ENCODE assay signal across 8 cellular contexts in the genomic region with DNA sequence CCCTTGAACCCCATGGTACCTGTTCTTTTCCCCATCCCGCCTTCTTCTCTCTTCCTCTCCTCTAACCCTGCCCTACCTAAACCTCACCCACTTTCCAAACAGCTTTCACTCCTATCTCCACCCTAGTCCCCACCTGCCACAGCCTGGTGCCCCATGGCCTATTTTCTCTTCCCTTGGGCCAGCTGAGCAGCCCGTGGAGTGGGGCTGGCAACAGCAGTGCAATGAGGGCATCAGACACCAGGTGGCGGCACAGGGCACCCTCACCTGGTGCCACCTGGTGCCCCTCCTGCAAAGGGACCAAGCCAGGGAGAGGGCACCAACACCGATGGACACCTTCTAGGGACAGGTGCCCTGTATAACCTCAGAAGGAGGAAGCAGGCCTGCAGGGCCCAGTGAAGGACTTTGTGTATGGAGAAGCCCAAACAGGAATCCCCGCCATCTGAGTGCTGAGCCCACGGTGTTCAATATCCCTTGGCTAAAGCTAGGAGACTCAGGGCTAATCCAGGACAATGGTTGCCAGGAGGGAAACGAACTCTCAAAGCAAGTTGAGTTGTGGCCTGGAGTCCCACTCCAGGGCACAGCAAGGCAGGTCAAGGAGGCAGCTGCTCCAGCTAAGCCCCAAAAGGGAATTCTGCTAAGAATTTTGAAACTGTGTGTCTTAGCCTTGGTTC. TPM values are rescaled to one million over a fixed set of nuclear protein-coding genes. Genes with fewer than 3 reads are reported as not detected.
DNase-seq lines count a peak whose midpoint lies in the region; ATAC-seq and TF ChIP-seq lines count a peak whose summit lies in the region.

No MANE protein-coding gene starts in this region.

- no peaks in the 10 kb centered on the region for H3K36me3 Mint-ChIP-seq in activated B cell treated with CpG ODN at 0.5 μM for 24 hours (ENCODE audit: low read depth)

- no peak overlapping the region for H3K27ac Mint-ChIP-seq in activated B cell treated with CpG ODN at 0.5 μM for 24 hours
- no peak overlapping the region for H3K27ac Mint-ChIP-seq in stimulated activated naive CD8-positive, alpha-beta T cell treated with anti-CD3 and anti-CD28 coated beads, Interleukin-15, amount 100 ng/mL, for 72 hours

- DNase-seq in DMS153 treated with DMSO at 0.1 percent for 48 hours (lab: John Stamatoyannopoulos, UW; ENCODE audit: unreplicated experiment) (peak; percentile 52), activated B cell treated with CpG ODN at 0.5 μM for 24 hours (peak; percentile 45), cardiac fibroblast (ENCODE audit: low read depth in 2 of 2) (peak in 1 of 2 donors; percentile 22), mucosa of gallbladder (ENCODE audit: low spot score) (peak; percentile 80)
- DNase-seq in stimulated activated naive CD8-positive, alpha-beta T cell treated with anti-CD3 and anti-CD28 coated beads, Interleukin-15, amount 100 ng/mL, for 72 hours, result peak; percentile 65 to 66

- intact Hi-C loops in activated B cell treated with CpG ODN at 0.5 μM for 24 hours (cut with micrococcal nuclease), result no loop called here

- peaks cover 58% of the 10 kb centered on the region for H3K27me3 Mint-ChIP-seq in activated B cell treated with CpG ODN at 0.5 μM for 24 hours
- peaks cover 93% of the 10 kb centered on the region for H3K27me3 Mint-ChIP-seq in stimulated activated naive CD8-positive, alpha-beta T cell treated with anti-CD3 and anti-CD28 coated beads, Interleukin-15, amount 100 ng/mL, for 72 hours

- TF ChIP-seq CTCF in LNCAP (IDR thresholded peaks at IDR 0.05), result peak; percentile 97
- TF ChIP-seq CTCF in activated B cell treated with CpG ODN at 0.5 μM for 24 hours (IDR thresholded peaks at IDR 0.05), result no peak
- TF ChIP-seq CTCF in cardiac fibroblast (IDR thresholded peaks at IDR 0.05; ENCODE audit: low read depth, low read length), result peak; percentile 83

- no peaks in the 10 kb centered on the region for H3K9me3 Mint-ChIP-seq in activated B cell treated with CpG ODN at 0.5 μM for 24 hours
- H3K9me3 Mint-ChIP-seq in stimulated activated naive CD8-positive, alpha-beta T cell treated with anti-CD3 and anti-CD28 coated beads, Interleukin-15, amount 100 ng/mL, for 72 hours, result no peaks in the 10 kb centered on the region

- no peak overlapping the region for H3K4me3 Mint-ChIP-seq in activated B cell treated with CpG ODN at 0.5 μM for 24 hours
- no peak overlapping the region for H3K4me3 Mint-ChIP-seq in stimulated activated naive CD8-positive, alpha-beta T cell treated with anti-CD3 and anti-CD28 coated beads, Interleukin-15, amount 100 ng/mL, for 72 hours

- POLR2A ChIA-PET in activated B cell treated with CpG ODN at 0.5 μM for 24 hours (lab: Charles Lee), result interaction anchor here (0.9 kb wide), 1 partner anchor 76 kb away, joined by 3 read pairs; no protein-coding TSS in a partner anchor

- H3K4me1 Mint-ChIP-seq in activated B cell treated with CpG ODN at 0.5 μM for 24 hours, result peaks cover 7% of the 10 kb centered on the region
- peaks cover 15% of the 10 kb centered on the region for H3K4me1 Mint-ChIP-seq in stimulated activated naive CD8-positive, alpha-beta T cell treated with anti-CD3 and anti-CD28 coated beads, Interleukin-15, amount 100 ng/mL, for 72 hours

- CTCF ChIA-PET in activated B cell treated with CpG ODN at 0.5 μM for 24 hours (lab: Charles Lee), result interaction anchor here (0.9 kb wide), 1 partner anchor 14 kb away, joined by 3 read pairs; no protein-coding TSS in a partner anchor

- peak; percentile 59 for ATAC-seq in activated B cell treated with CpG ODN at 0.5 μM for 24 hours (ENCODE audit: low read depth)
- peak; percentile 71 for ATAC-seq in stimulated activated naive CD8-positive, alpha-beta T cell treated with anti-CD3 and anti-CD28 coated beads, Interleukin-15, amount 100 ng/mL, for 72 hours
- ATAC-seq in HG03039 (IDR thresholded peaks at IDR 0.05; ENCODE audit: unreplicated experiment), result no peak
- no peak for ATAC-seq in HG03159 (IDR thresholded peaks at IDR 0.05; ENCODE audit: unreplicated experiment)

- H3K4me3 ChIP-seq in cardiac fibroblast (replicated peaks in 1 of 2; ENCODE audit: low read depth in 2 of 2, low read length in 2 of 2), result no peak overlapping the region

RNA-seq across cellular contexts. Expression of gene ABCC3, which starts 4.0 kb away (rescaled TPM):
- total RNA-seq in activated B cell treated with CpG ODN at 0.5 μM for 24 hours (0.20 and 0.88 TPM in 2 replicates), mucosa of gallbladder (367 TPM)

Comparison
In these comparisons a context has a peak if more than half of its experiments do, and no peak if none do; other contexts are left out.
1. ATAC-seq: peak in activated B cell treated with CpG ODN at 0.5 μM for 24 hours (single experiment) and stimulated activated naive CD8-positive, alpha-beta T cell treated with anti-CD3 and anti-CD28 coated beads, Interleukin-15, amount 100 ng/mL, for 72 hours (single experiment); none in HG03039 (single experiment) and HG03159 (single experiment).
2. RNA of gene ABCC3, which starts 4.0 kb away (total RNA-seq): 367 TPM in mucosa of gallbladder (single experiment); 0.20 to 0.88 TPM in activated B cell treated with CpG ODN at 0.5 μM for 24 hours; every median in the first group is over 100 times any median in the second.